ENCODE assay signal across 27 cellular contexts in the genomic region with DNA sequence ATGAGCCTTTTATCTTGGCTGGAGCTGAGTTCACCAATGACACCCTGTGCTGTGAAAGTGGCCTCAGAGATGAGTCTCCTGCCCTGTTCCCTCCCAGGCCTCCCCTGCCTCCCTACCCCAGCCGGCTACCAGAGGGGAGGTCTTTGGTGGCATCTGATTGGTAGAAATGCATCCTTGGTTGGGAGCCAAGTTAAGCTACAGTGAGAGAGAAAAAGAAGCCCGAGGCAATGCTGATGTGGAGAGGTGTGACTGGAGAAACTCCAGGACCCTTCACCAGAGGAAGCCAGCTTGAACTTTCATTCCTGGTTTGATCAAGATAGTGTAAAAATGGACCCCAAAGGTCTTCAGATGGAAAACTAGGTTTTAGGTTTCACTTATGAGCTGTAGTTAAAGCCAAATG.
"Had no signal": no experiment of that assay in that cellular context is flagged by ENCODE, and none has a peak within 500 bp of the region (broad histone marks: within the 10 kb centered on the region; RNA-seq: fewer than 3 reads in every experiment).

No MANE protein-coding gene starts in this region.

- H3K4me1 ChIP-seq: left ventricle myocardium inferior had no signal

- ATAC-seq: activated T-cell treated with anti-CD3 and anti-CD28 coated beads, Interleukin-2, amount 50 U/mL, for 4 hours; activated T-helper 17 cell treated with anti-CD3 and anti-CD28 coated beads, Interleukin-2, amount 50 U/mL, for 72 hours; heart right ventricle; naive thymus-derived CD4-positive, alpha-beta T cell; sciatic nerve; stimulated activated memory B cell treated with anti-CD40 and anti-IgM and Interleukin-4, amounts not matched to agents 10 μg/mL and 1 μg/mL and 100 μg/mL, for 72 hours had no signal

- H3K4me3 Mint-ChIP-seq: activated CD4-positive, alpha-beta memory T cell treated with anti-CD3 and anti-CD28 coated beads, Interleukin-2, amount 10 ng/mL, durations not matched to agents 7 days and 5 days; activated CD4-positive, alpha-beta T cell treated with anti-CD3 and anti-CD28 coated beads, Interleukin-2, amount 10 ng/mL, durations not matched to agents 24 days and 14 days; activated T-cell treated with anti-CD3 and anti-CD28 coated beads, Interleukin-2, amount 50 U/mL, for 4 hours; activated T-helper 17 cell treated with anti-CD3 and anti-CD28 coated beads, Interleukin-2, amount 50 U/mL, for 72 hours; naive thymus-derived CD4-positive, alpha-beta T cell; neural crest cell; stimulated activated memory B cell treated with anti-CD40 and anti-IgM and Interleukin-4, amounts not matched to agents 10 μg/mL and 1 μg/mL and 100 μg/mL, for 72 hours had no signal

- H3K9me3 Mint-ChIP-seq: activated CD4-positive, alpha-beta memory T cell treated with anti-CD3 and anti-CD28 coated beads, Interleukin-2, amount 10 ng/mL, durations not matched to agents 7 days and 5 days; activated CD4-positive, alpha-beta T cell treated with anti-CD3 and anti-CD28 coated beads, Interleukin-2, amount 10 ng/mL, durations not matched to agents 24 days and 14 days; activated T-cell treated with anti-CD3 and anti-CD28 coated beads, Interleukin-2, amount 50 U/mL, for 4 hours; activated T-helper 17 cell treated with anti-CD3 and anti-CD28 coated beads, Interleukin-2, amount 50 U/mL, for 72 hours; naive thymus-derived CD4-positive, alpha-beta T cell; neural crest cell; stimulated activated memory B cell treated with anti-CD40 and anti-IgM and Interleukin-4, amounts not matched to agents 10 μg/mL and 1 μg/mL and 100 μg/mL, for 72 hours had no signal

- H3K9me3 ChIP-seq: esophagus muscularis mucosa, heart right ventricle, left ventricle myocardium inferior, stomach, suprapubic skin, tibial artery had no signal

- H3K27ac Mint-ChIP-seq: activated CD4-positive, alpha-beta memory T cell treated with anti-CD3 and anti-CD28 coated beads, Interleukin-2, amount 10 ng/mL, durations not matched to agents 7 days and 5 days; activated CD4-positive, alpha-beta T cell treated with anti-CD3 and anti-CD28 coated beads, Interleukin-2, amount 10 ng/mL, durations not matched to agents 24 days and 14 days; activated T-helper 17 cell treated with anti-CD3 and anti-CD28 coated beads, Interleukin-2, amount 50 U/mL, for 72 hours; naive thymus-derived CD4-positive, alpha-beta T cell; stimulated activated memory B cell treated with anti-CD40 and anti-IgM and Interleukin-4, amounts not matched to agents 10 μg/mL and 1 μg/mL and 100 μg/mL, for 72 hours had no signal

- DNase-seq: activated CD4-positive, alpha-beta memory T cell treated with anti-CD3 and anti-CD28 coated beads, Interleukin-2, amount 10 ng/mL, durations not matched to agents 7 days and 5 days; activated CD4-positive, alpha-beta T cell treated with anti-CD3 and anti-CD28 coated beads, Interleukin-2, amount 10 ng/mL, durations not matched to agents 24 days and 14 days; activated CD4-positive, CD25-positive, alpha-beta regulatory T cell treated with anti-CD3 and anti-CD28 coated beads, Interleukin-2, amount 50 U/mL, for 72 hours; activated CD8-positive, alpha-beta memory T cell treated with anti-CD3 and anti-CD28 coated beads, Interleukin-2, amount 50 U/mL, for 48 hours; activated gamma-delta T cell treated with Interleukin-2 at 50 U/mL for 16 hours; activated naive CD4-positive, alpha-beta T cell treated with anti-CD3 and anti-CD28 coated beads, Interleukin-2, amount 50 U/mL, for 16 hours; activated T-cell treated with anti-CD3 and anti-CD28 coated beads, Interleukin-2, amount 50 U/mL, for 4 hours; amniotic stem cell; dermis blood vessel endothelial cell; effector CD4-positive, alpha-beta T cell; foreskin melanocyte; heart right ventricle; left ventricle myocardium inferior; naive thymus-derived CD4-positive, alpha-beta T cell; stimulated activated CD4-positive, alpha-beta T cell treated with anti-CD3 and anti-CD28 coated beads, Interleukin-4, amount 100 ng/mL, for 4 hours; stimulated activated CD8-positive, alpha-beta memory T cell treated with anti-CD3 and anti-CD28 coated beads, Interleukin-4, amount 100 ng/mL, for 48 hours; stomach; T-helper 2 cell; tibial artery had no signal

- H3K4me1 Mint-ChIP-seq: activated CD4-positive, alpha-beta memory T cell treated with anti-CD3 and anti-CD28 coated beads, Interleukin-2, amount 10 ng/mL, durations not matched to agents 7 days and 5 days; activated CD4-positive, alpha-beta T cell treated with anti-CD3 and anti-CD28 coated beads, Interleukin-2, amount 10 ng/mL, durations not matched to agents 24 days and 14 days; activated T-helper 17 cell treated with anti-CD3 and anti-CD28 coated beads, Interleukin-2, amount 50 U/mL, for 72 hours; naive thymus-derived CD4-positive, alpha-beta T cell; stimulated activated memory B cell treated with anti-CD40 and anti-IgM and Interleukin-4, amounts not matched to agents 10 μg/mL and 1 μg/mL and 100 μg/mL, for 72 hours had no signal

- H3K4me3 ChIP-seq: esophagus muscularis mucosa, heart right ventricle, left ventricle myocardium inferior, lung, skin epidermis, stomach, suprapubic skin, tibial artery had no signal

- H3K27ac ChIP-seq: esophagus muscularis mucosa, heart right ventricle, left ventricle myocardium inferior, skin epidermis, stomach, suprapubic skin, tibial artery had no signal

- H3K27me3 ChIP-seq: esophagus muscularis mucosa, heart right ventricle, stomach, suprapubic skin, tibial artery had no signal

- H3K27me3 Mint-ChIP-seq: activated CD4-positive, alpha-beta memory T cell treated with anti-CD3 and anti-CD28 coated beads, Interleukin-2, amount 10 ng/mL, durations not matched to agents 7 days and 5 days; activated CD4-positive, alpha-beta T cell treated with anti-CD3 and anti-CD28 coated beads, Interleukin-2, amount 10 ng/mL, durations not matched to agents 24 days and 14 days; activated T-helper 17 cell treated with anti-CD3 and anti-CD28 coated beads, Interleukin-2, amount 50 U/mL, for 72 hours; naive thymus-derived CD4-positive, alpha-beta T cell; stimulated activated memory B cell treated with anti-CD40 and anti-IgM and Interleukin-4, amounts not matched to agents 10 μg/mL and 1 μg/mL and 100 μg/mL, for 72 hours had no signal

- H3K36me3 ChIP-seq: esophagus muscularis mucosa, heart right ventricle, left ventricle myocardium inferior, stomach, suprapubic skin, tibial artery had no signal
